7 cellular contexts compared by ENCODE assay signal in the genomic region with DNA sequence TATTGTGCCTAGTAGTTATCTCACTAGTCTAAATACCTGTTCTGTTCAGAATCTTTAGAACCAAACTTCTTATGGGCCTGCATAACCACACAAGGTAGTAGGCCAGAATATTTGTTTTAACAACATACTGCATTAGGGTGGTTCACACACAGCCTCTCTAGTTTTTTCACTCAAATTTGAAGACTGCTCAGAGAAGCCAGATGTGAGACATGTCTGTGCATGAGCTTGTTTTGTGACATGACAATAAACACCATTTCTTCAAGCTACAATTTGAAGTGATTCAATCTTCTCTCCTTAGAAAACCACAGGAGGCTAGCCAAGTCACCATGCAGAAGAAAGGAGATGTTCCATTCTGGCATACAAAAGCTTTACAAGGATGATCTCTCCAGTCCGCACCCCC.
"Had no signal": no experiment of that assay in that cellular context is flagged by ENCODE, and none has a peak within 500 bp of the region (broad histone marks: within the 10 kb centered on the region; RNA-seq: fewer than 3 reads in every experiment).

No MANE protein-coding gene starts in this region.

- H3K27ac ChIP-seq: GM23248, HL-60 had no signal

- H3K4me3 ChIP-seq: GM23248, HAP-1 had no signal

- H3K4me1 ChIP-seq: HAP-1 had no signal

- H3K9me3 ChIP-seq: HAP-1 had no signal

- DNase-seq: GM23248, GOT3, H7, HFFc6 had no signal

- FAIRE-seq: HepG2 had no signal
